18 cellular contexts compared by ENCODE assay signal in the genomic region with DNA sequence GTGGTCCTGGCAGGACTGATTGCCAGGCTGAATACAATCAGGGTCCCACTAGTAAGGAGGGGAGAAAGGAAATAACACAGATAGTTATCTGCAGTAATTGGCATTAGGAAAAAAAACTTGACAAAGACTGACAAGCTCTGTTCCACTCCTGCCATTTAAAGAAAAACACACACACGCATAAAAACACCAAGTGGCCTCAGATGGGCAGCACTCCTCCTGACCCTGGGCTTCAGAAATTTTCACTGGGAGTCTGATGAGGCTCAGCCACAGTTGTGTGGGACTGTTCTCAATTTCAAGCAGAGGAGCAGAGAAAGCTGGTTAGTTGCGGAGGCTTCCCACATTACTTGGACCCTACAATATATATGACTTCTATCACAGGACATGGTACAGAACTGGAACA.
DNase-seq lines count a peak whose midpoint lies in the region; ATAC-seq and TF ChIP-seq lines count a peak whose summit lies in the region.
"Had no signal": no experiment of that assay in that cellular context is flagged by ENCODE, and none has a peak within 500 bp of the region (broad histone marks: within the 10 kb centered on the region; RNA-seq: fewer than 3 reads in every experiment).

No MANE protein-coding gene starts in this region.

- no peak for ATAC-seq in thoracic aorta (ENCODE audit: insufficient number of reproducible peaks, low FRiP score, low read depth)
- ATAC-seq in GM21723 (IDR thresholded peaks at IDR 0.05; ENCODE audit: unreplicated experiment) = no peak
- no peak for ATAC-seq in HG03135 (IDR thresholded peaks at IDR 0.05; ENCODE audit: unreplicated experiment)
- ATAC-seq: activated CD8-positive, alpha-beta memory T cell treated with anti-CD3 and anti-CD28 coated beads, Interleukin-2, amount 10 ng/mL, durations not matched to agents 7 days and 5 days had no signal

- no peak overlapping the region for H3K27ac ChIP-seq in breast epithelium
- H3K27ac ChIP-seq in ascending aorta = peak overlapping the region; percentile 2 to 41
- peak overlapping the region; percentile 25 to 28 for H3K27ac ChIP-seq in thoracic aorta
- H3K27ac ChIP-seq: WERI-Rb-1 had no signal

- POLR2A ChIA-PET in MCF 10A (lab: Yijun Ruan, JAX) = interaction anchor here (1.0 to 3.6 kb wide), 11 partner anchors 11 to 168 kb away, joined by 3 to 22 read pairs (median 5); no protein-coding TSS in a partner anchor

- DNase-seq in MCF 10A (ENCODE audit: unreplicated experiment) = no peak
- DNase-seq in breast epithelium (ENCODE audit: low spot score in 2 of 2) = no peak
- DNase-seq in ascending aorta (ENCODE audit: low spot score in 2 of 2) = no peak
- peak; percentile 34 for DNase-seq in left kidney (ENCODE audit: low read depth, low spot score)
- DNase-seq in thoracic aorta (ENCODE audit: low spot score) = no peak
- no peak for DNase-seq in LoVo (ENCODE audit: low spot score)
- DNase-seq: activated CD8-positive, alpha-beta memory T cell treated with anti-CD3 and anti-CD28 coated beads, Interleukin-2, amount 10 ng/mL, durations not matched to agents 7 days and 5 days; erythroblast; H9; kidney glomerular epithelial cell; NCI-H1092 treated with DMSO at 0.1 percent for 48 hours; stimulated activated CD4-positive, alpha-beta T cell treated with anti-CD3 and anti-CD28 coated beads, Interleukin-4, amount 100 ng/mL, for 4 hours; WERI-Rb-1 had no signal

- H3K27me3 Mint-ChIP-seq in MCF 10A (ENCODE audit: insufficient read depth, unreplicated experiment) = no peaks in the 10 kb centered on the region
- H3K27me3 Mint-ChIP-seq: activated CD8-positive, alpha-beta memory T cell treated with anti-CD3 and anti-CD28 coated beads, Interleukin-2, amount 10 ng/mL, durations not matched to agents 7 days and 5 days; activated naive CD4-positive, alpha-beta T cell treated with anti-CD3 and anti-CD28 coated beads, Interleukin-2, amount 50 U/mL, for 24 hours; central memory CD8-positive, alpha-beta T cell; IgD-negative memory B cell had no signal

- H3K27me3 ChIP-seq in breast epithelium (no peaks in the 10 kb centered on the region), ascending aorta (no peaks in the 10 kb centered on the region), thoracic aorta (replicated peaks; ENCODE audit: insufficient read depth) (no peaks in the 10 kb centered on the region)

- no peak for TF ChIP-seq POLR2A in breast epithelium (IDR thresholded peaks at IDR 0.05)

- H3K9me3 ChIP-seq in breast epithelium (no peaks in the 10 kb centered on the region), ascending aorta (no peaks in the 10 kb centered on the region), thoracic aorta (no peaks in the 10 kb centered on the region)

- H3K4me1 Mint-ChIP-seq in MCF 10A (ENCODE audit: insufficient read depth, unreplicated experiment) = peaks cover 18% of the 10 kb centered on the region

- H3K9me3 Mint-ChIP-seq in MCF 10A (ENCODE audit: unreplicated experiment) = no peaks in the 10 kb centered on the region
- H3K9me3 Mint-ChIP-seq: activated naive CD4-positive, alpha-beta T cell treated with anti-CD3 and anti-CD28 coated beads, Interleukin-2, amount 50 U/mL, for 24 hours; central memory CD8-positive, alpha-beta T cell; H9; IgD-negative memory B cell had no signal

- peak overlapping the region; percentile 54 for H3K27ac Mint-ChIP-seq in MCF 10A (ENCODE audit: low read depth, unreplicated experiment)

- H3K36me3 ChIP-seq in breast epithelium = no peaks in the 10 kb centered on the region
- H3K36me3 ChIP-seq in ascending aorta = peaks cover 6 to 42% of the 10 kb centered on the region in 2 donors
- H3K36me3 ChIP-seq in thoracic aorta = peaks cover 5% of the 10 kb centered on the region

- H3K4me3 ChIP-seq in breast epithelium = no peak overlapping the region
- no peak overlapping the region for H3K4me3 ChIP-seq in ascending aorta
- H3K4me3 ChIP-seq in thoracic aorta = no peak overlapping the region

- no TSS peak for BruUV-seq in MCF 10A (replicated peaks; lab: Mats Ljungman, UMichigan)

- CTCF ChIA-PET in MCF 10A (lab: Yijun Ruan, JAX) = interaction anchor here (0.9 to 1.2 kb wide), 2 partner anchors 30 to 116 kb away, joined by 3 to 4 read pairs; no protein-coding TSS in a partner anchor

- H3K4me1 ChIP-seq in breast epithelium (peaks cover 0 to 6% of the 10 kb centered on the region in 2 donors), ascending aorta (peaks cover 5 to 27% of the 10 kb centered on the region in 2 donors), thoracic aorta (ENCODE audit: control insufficient read depth in 1 of 2, low read depth in 2 of 2) (peaks cover 17 to 56% of the 10 kb centered on the region in 2 donors)

- H3K4me3 Mint-ChIP-seq in MCF 10A (ENCODE audit: unreplicated experiment) = no peak overlapping the region
- H3K4me3 Mint-ChIP-seq: activated CD8-positive, alpha-beta memory T cell treated with anti-CD3 and anti-CD28 coated beads, Interleukin-2, amount 10 ng/mL, durations not matched to agents 7 days and 5 days; activated naive CD4-positive, alpha-beta T cell treated with anti-CD3 and anti-CD28 coated beads, Interleukin-2, amount 50 U/mL, for 24 hours; central memory CD8-positive, alpha-beta T cell; H9 had no signal

- peaks cover 98% of the 10 kb centered on the region for H3K36me3 Mint-ChIP-seq in MCF 10A (ENCODE audit: insufficient read depth, unreplicated experiment)

- intact Hi-C loops in MCF 10A (cut with micrococcal nuclease) (no loop called here), breast epithelium (cut with DNase I; ENCODE audit: low total_unique reads) (no loop called here), ascending aorta (cut with DNase I) (no loop called here)

- TF ChIP-seq CTCF in MCF 10A (IDR thresholded peaks at IDR 0.05; ENCODE audit: unreplicated experiment) = no peak
- no peak for TF ChIP-seq CTCF in breast epithelium (IDR thresholded peaks at IDR 0.05)
- TF ChIP-seq CTCF in ascending aorta (IDR thresholded peaks at IDR 0.05) = no peak
- TF ChIP-seq CTCF in thoracic aorta (IDR thresholded peaks at IDR 0.05) = no peak

Comparison
In these comparisons a context has a peak if more than half of its experiments do, and no peak if none do; other contexts are left out.
1. H3K27ac ChIP-seq: peak in ascending aorta (2 of 2) and thoracic aorta (2 of 2); none in breast epithelium (0 of 2).